ENCODE assay signal across 13 cellular contexts in the genomic region with DNA sequence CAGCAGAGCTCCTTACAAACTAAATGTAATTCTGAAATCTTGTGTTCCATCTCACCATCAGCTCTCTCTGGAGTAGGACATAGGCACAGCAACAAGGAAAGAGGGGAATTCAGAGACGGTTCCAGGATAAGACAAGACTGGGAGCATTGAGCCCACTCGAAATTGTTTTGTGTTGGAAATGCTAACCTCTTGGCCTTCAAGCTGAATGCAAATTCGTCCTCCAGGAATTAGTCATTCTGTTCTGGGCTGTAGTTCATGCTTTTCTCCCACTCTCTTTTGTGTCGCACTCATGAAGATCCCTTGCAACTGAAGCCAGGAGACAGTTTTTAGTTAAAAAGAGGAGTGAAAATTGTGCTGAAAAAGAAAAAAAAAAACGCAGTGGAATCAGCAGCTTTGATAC.
DNase-seq lines count a peak whose midpoint lies in the region; ATAC-seq, FAIRE-seq and TF ChIP-seq lines count a peak whose summit lies in the region.
"Had no signal": no experiment of that assay in that cellular context is flagged by ENCODE, and none has a peak within 500 bp of the region (broad histone marks: within the 10 kb centered on the region; RNA-seq: fewer than 3 reads in every experiment).

No MANE protein-coding gene starts in this region.

- TF ChIP-seq CTCF in fibroblast of villous mesenchyme (IDR thresholded peaks at IDR 0.05; ENCODE audit: insufficient read depth, low read depth, low read length) = no peak

- no peak for TF ChIP-seq POLR2A in H54 (IDR thresholded peaks at IDR 0.05; ENCODE audit: low read depth, low read length)

- DNase-seq in fibroblast of villous mesenchyme (ENCODE audit: low read depth) = peak; percentile 1
- DNase-seq in head of caudate nucleus = no peak
- DNase-seq in H54 (ENCODE audit: insufficient read length, low spot score) = no peak
- no peak for DNase-seq in 8988T
- DNase-seq in NOMO-1 (lab: John Stamatoyannopoulos, UW; ENCODE audit: unreplicated experiment in 2 of 2) = no peak
- DNase-seq: activated effector memory CD4-positive, alpha-beta T cell treated with Interleukin-2 at 50 U/mL for 16 hours; C1 segment of cervical spinal cord; NCI-H1436; PC-3; stimulated activated CD8-positive, alpha-beta memory T cell treated with anti-CD3 and anti-CD28 coated beads, Interleukin-4, amount 100 ng/mL, for 48 hours had no signal

- no peak for FAIRE-seq in H54 (lab: Jason Lieb, UNC)

- intact Hi-C loops in head of caudate nucleus (cut with DNase I) = no loop called here

- H3K4me3 ChIP-seq in fibroblast of villous mesenchyme (ENCODE audit: low read depth, low read length) = no peak overlapping the region

- ATAC-seq in GM18508 (IDR thresholded peaks at IDR 0.05; ENCODE audit: insufficient read depth, unreplicated experiment) = peak; percentile 74
- peak; percentile 70 for ATAC-seq in GM21576 (IDR thresholded peaks at IDR 0.05; ENCODE audit: unreplicated experiment)
- ATAC-seq in HG03103 (IDR thresholded peaks at IDR 0.05; ENCODE audit: low read depth, unreplicated experiment) = peak; percentile 62
- ATAC-seq: PC-3 had no signal
